ENCODE assay signal across 14 cellular contexts in the genomic region with DNA sequence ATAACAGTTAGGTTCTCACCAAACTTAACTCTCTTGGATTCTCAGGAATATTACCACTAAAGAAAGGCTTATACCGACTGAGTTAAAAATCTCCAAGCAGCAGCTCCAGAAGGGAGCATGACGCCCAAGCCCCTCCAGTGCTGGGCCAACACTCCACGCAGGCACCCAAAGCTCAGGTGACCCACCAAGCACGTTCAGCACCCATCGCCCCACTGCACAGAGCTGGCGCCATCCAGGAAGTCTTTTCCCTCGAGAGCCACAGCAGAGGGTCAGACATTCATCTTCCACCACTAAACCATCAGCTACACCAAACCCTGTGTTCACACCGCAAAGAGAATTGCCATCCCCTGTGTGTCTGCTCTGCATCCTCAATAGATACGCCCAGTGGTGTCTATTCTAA.
A peak's percentile ranks its signal among the peaks of the same experiment; 100 is the strongest.
DNase-seq lines count a peak whose midpoint lies in the region; ATAC-seq and TF ChIP-seq lines count a peak whose summit lies in the region.
"Had no signal": no experiment of that assay in that cellular context is flagged by ENCODE, and none has a peak within 500 bp of the region (broad histone marks: within the 10 kb centered on the region; RNA-seq: fewer than 3 reads in every experiment).

No MANE protein-coding gene starts in this region.

- peak overlapping the region; percentile 26 for H3K27ac Mint-ChIP-seq in nephron progenitor cell
- H3K27ac Mint-ChIP-seq: CD14-positive monocyte; CD8-positive, alpha-beta T cell; GM23338 had no signal

- H3K27ac ChIP-seq in spleen (no peak overlapping the region), gastroesophageal sphincter (no peak overlapping the region)
- H3K27ac ChIP-seq: A549 had no signal

- DNase-seq in islet precursor cell (peak; percentile 40), nephron progenitor cell (no peak), spleen (peak; percentile 42), Ammon's horn (ENCODE audit: low spot score) (no peak), GM10248 (ENCODE audit: extremely low spot score) (no peak)
- DNase-seq: COR-L47, DMS153, EL, H7 had no signal

- no peak for TF ChIP-seq EP300 in gastroesophageal sphincter (IDR thresholded peaks at IDR 0.05)

- H3K36me3 ChIP-seq in spleen (no peaks in the 10 kb centered on the region), gastroesophageal sphincter (no peaks in the 10 kb centered on the region)

- CTCF ChIA-PET in GM10248 (lab: Yijun Ruan, JAX): no interaction called here

- peaks cover 35% of the 10 kb centered on the region for H3K27me3 Mint-ChIP-seq in nephron progenitor cell (ENCODE audit: low read depth, poor library complexity)

- H3K9me3 Mint-ChIP-seq in nephron progenitor cell: no peaks in the 10 kb centered on the region
- H3K9me3 Mint-ChIP-seq: CD8-positive, alpha-beta T cell; GM23338 had no signal

- H3K4me1 ChIP-seq in spleen (no peaks in the 10 kb centered on the region), gastroesophageal sphincter (peaks cover 0 to 8% (median 0%) of the 10 kb centered on the region in 3 donors)
- H3K4me1 ChIP-seq: A549 had no signal

- ATAC-seq in gastroesophageal sphincter: no peak
- ATAC-seq: CD8-positive, alpha-beta T cell had no signal

- H3K4me3 ChIP-seq in spleen: no peak overlapping the region
- no peak overlapping the region for H3K4me3 ChIP-seq in gastroesophageal sphincter
- H3K4me3 ChIP-seq: A549, GM23338 had no signal

- POLR2A ChIA-PET in GM10248 (lab: Yijun Ruan, JAX): no interaction called here

- 65 to 88% (median 78%) methylated on average over 9 of the region's 9 CpGs for WGBS in spleen, 5 donors
- WGBS in gastroesophageal sphincter (ENCODE audit: low coverage in 1 of 2), 2 donors: 80 to 93% methylated on average over 5 to 7 of the region's 9 CpGs

- H3K4me1 Mint-ChIP-seq in nephron progenitor cell: peaks cover 6% of the 10 kb centered on the region
- H3K4me1 Mint-ChIP-seq: CD14-positive monocyte had no signal

- peaks cover 0 to 50% (median 0%) of the 10 kb centered on the region in 7 donors for H3K27me3 ChIP-seq in spleen (replicated peaks in 1 of 7)
- peaks cover 94% of the 10 kb centered on the region for H3K27me3 ChIP-seq in gastroesophageal sphincter

- intact Hi-C loops in spleen (cut with DNase I; ENCODE audit: low total_unique reads): no loop called here

- TF ChIP-seq POLR2A in spleen (IDR thresholded peaks at IDR 0.05) (no peak), gastroesophageal sphincter (IDR thresholded peaks at IDR 0.05) (no peak)

- TF ChIP-seq CTCF in nephron progenitor cell (IDR thresholded peaks at IDR 0.05): no peak
- no peak for TF ChIP-seq CTCF in spleen (IDR thresholded peaks at IDR 0.05 in 8 of 11, conservative IDR thresholded peaks at IDR 0.05 in 3 of 11)
- no peak for TF ChIP-seq CTCF in GM10248 (IDR thresholded peaks at IDR 0.05; ENCODE audit: control extremely low read depth, extremely low read depth, low read depth, missing control alignments)
- TF ChIP-seq CTCF in gastroesophageal sphincter (IDR thresholded peaks at IDR 0.05): no peak

- H3K36me3 Mint-ChIP-seq in nephron progenitor cell (ENCODE audit: low read depth): no peaks in the 10 kb centered on the region
- H3K36me3 Mint-ChIP-seq: CD14-positive monocyte; CD8-positive, alpha-beta T cell had no signal

- no peak overlapping the region for H3K4me3 Mint-ChIP-seq in nephron progenitor cell
- H3K4me3 Mint-ChIP-seq: CD14-positive monocyte; CD8-positive, alpha-beta T cell; GM23338 had no signal

- no peaks in the 10 kb centered on the region for H3K9me3 ChIP-seq in spleen
- H3K9me3 ChIP-seq in gastroesophageal sphincter: no peaks in the 10 kb centered on the region
- H3K9me3 ChIP-seq: A549 had no signal

Comparison
In these comparisons a context has a peak if more than half of its experiments do, and no peak if none do; other contexts are left out.
1. DNase-seq: peak in islet precursor cell (single experiment) and spleen (single experiment); none in nephron progenitor cell (single experiment), Ammon's horn (single experiment) and GM10248 (single experiment).